ENCODE assay signal across 15 cellular contexts in the genomic region with DNA sequence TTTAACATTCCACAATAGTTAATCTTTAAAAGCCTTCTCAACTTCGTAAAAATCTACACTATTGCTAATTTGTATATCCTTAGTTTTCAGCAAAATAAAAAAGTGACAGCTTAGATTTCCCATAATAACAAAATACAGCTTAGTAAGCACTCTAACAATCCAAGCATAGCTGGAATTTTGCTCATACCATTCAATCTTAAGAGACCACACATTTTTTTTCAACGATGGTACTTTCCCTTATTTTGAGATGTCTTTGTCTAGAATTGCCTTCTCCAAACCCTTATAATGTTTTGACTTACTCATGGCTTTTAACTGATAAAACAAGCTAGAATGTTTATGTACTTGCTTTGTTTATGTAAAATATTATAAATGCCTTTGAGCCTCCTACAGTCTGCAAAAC.
DNase-seq lines count a peak whose midpoint lies in the region; TF ChIP-seq lines count a peak whose summit lies in the region.
"Had no signal": no experiment of that assay in that cellular context is flagged by ENCODE, and none has a peak within 500 bp of the region (broad histone marks: within the 10 kb centered on the region; RNA-seq: fewer than 3 reads in every experiment).

No MANE protein-coding gene starts in this region.

- no peaks in the 10 kb centered on the region for H3K27me3 ChIP-seq in fibroblast of lung (ENCODE audit: control insufficient read depth, insufficient read depth, low read length)
- no peaks in the 10 kb centered on the region for H3K27me3 ChIP-seq in osteoblast (ENCODE audit: insufficient read depth, low read length)

- H3K27ac ChIP-seq in fibroblast of lung (ENCODE audit: insufficient read depth, low read length) (no peak overlapping the region), osteoblast (ENCODE audit: low read depth, low read length) (no peak overlapping the region)
- H3K27ac ChIP-seq: psoas muscle had no signal

- DNase-seq in EH (ENCODE audit: low read depth) = peak; percentile 74
- DNase-seq in RPMI7951 (ENCODE audit: low read depth) = peak; percentile 5
- DNase-seq in fibroblast of lung (ENCODE audit: low read depth in 2 of 2) = peak; percentile 39 to 83
- peak; percentile 69 for DNase-seq in osteoblast (ENCODE audit: insufficient read length, low spot score, missing footprints)
- no peak for DNase-seq in OCI-M2 (lab: John Stamatoyannopoulos, UW; ENCODE audit: unreplicated experiment)
- DNase-seq in NCI-H774 (lab: John Stamatoyannopoulos, UW) = no peak
- DNase-seq in effector CD8-positive, alpha-beta T cell (lab: John Stamatoyannopoulos, UW) = no peak
- DNase-seq in activated CD4-positive, alpha-beta T cell treated with anti-CD3 and anti-CD28 coated beads, Interleukin-2, amount 10 ng/mL, durations not matched to agents 7 days and 5 days = no peak
- DNase-seq: activated CD8-positive, alpha-beta T cell treated with anti-CD3 and anti-CD28 coated beads, Interleukin-2, amount 10 ng/mL, durations not matched to agents 7 days and 5 days; activated effector memory CD4-positive, alpha-beta T cell treated with anti-CD3 and anti-CD28 coated beads, Interleukin-2, amount 50 U/mL, for 16 hours; CD4-positive, CD25-positive, alpha-beta regulatory T cell; effector CD4-positive, alpha-beta T cell; left colon; psoas muscle had no signal

- H3K36me3 ChIP-seq in fibroblast of lung (ENCODE audit: control insufficient read depth, insufficient read depth, low read length) = no peaks in the 10 kb centered on the region
- H3K36me3 ChIP-seq in osteoblast (ENCODE audit: insufficient read depth, low read length) = no peaks in the 10 kb centered on the region

- CTCF ChIA-PET in activated CD4-positive, alpha-beta T cell treated with anti-CD3 and anti-CD28 coated beads, Interleukin-2, amount 10 ng/mL, durations not matched to agents 7 days and 5 days (lab: Charles Lee) = no interaction called here

- no peak overlapping the region for H2AFZ ChIP-seq in fibroblast of lung (ENCODE audit: low read length)
- peak overlapping the region; percentile 39 for H2AFZ ChIP-seq in osteoblast (ENCODE audit: low read length)

- no peak overlapping the region for H3K27ac Mint-ChIP-seq in activated CD4-positive, alpha-beta T cell treated with anti-CD3 and anti-CD28 coated beads, Interleukin-2, amount 10 ng/mL, durations not matched to agents 7 days and 5 days
- H3K27ac Mint-ChIP-seq: activated CD8-positive, alpha-beta T cell treated with anti-CD3 and anti-CD28 coated beads, Interleukin-2, amount 10 ng/mL, durations not matched to agents 7 days and 5 days; brain; CD4-positive, CD25-positive, alpha-beta regulatory T cell had no signal

- H3K9ac ChIP-seq in fibroblast of lung (ENCODE audit: insufficient read depth, low read length) = no peak overlapping the region

- no peaks in the 10 kb centered on the region for H4K20me1 ChIP-seq in fibroblast of lung (ENCODE audit: control insufficient read depth, extremely low read depth, insufficient read depth, low read length)
- H4K20me1 ChIP-seq in osteoblast (ENCODE audit: insufficient read depth, low read length) = no peaks in the 10 kb centered on the region

- H3K4me3 ChIP-seq in fibroblast of lung (replicated peaks in 1 of 4; ENCODE audit: control extremely low read depth in 1 of 4, insufficient read depth in 1 of 4, low read depth in 3 of 4, low read length in 4 of 4) (no peak overlapping the region), osteoblast (ENCODE audit: insufficient read depth, low read length) (no peak overlapping the region)
- H3K4me3 ChIP-seq: psoas muscle had no signal

- no peaks in the 10 kb centered on the region for H3K4me1 Mint-ChIP-seq in activated CD4-positive, alpha-beta T cell treated with anti-CD3 and anti-CD28 coated beads, Interleukin-2, amount 10 ng/mL, durations not matched to agents 7 days and 5 days
- H3K4me1 Mint-ChIP-seq: CD4-positive, CD25-positive, alpha-beta regulatory T cell had no signal

- TF ChIP-seq CTCF in fibroblast of lung (conservative IDR thresholded peaks at IDR 0.05 in 1 of 2, IDR thresholded peaks at IDR 0.05 in 1 of 2; ENCODE audit: low read depth in 1 of 2, low read length in 2 of 2) (no peak), osteoblast (IDR thresholded peaks at IDR 0.05; ENCODE audit: extremely low read depth, low read depth, low read length) (no peak)

- no peaks in the 10 kb centered on the region for H3K9me3 Mint-ChIP-seq in activated CD4-positive, alpha-beta T cell treated with anti-CD3 and anti-CD28 coated beads, Interleukin-2, amount 10 ng/mL, durations not matched to agents 7 days and 5 days
- H3K9me3 Mint-ChIP-seq: brain; CD4-positive, CD25-positive, alpha-beta regulatory T cell had no signal

- POLR2A ChIA-PET in activated CD4-positive, alpha-beta T cell treated with anti-CD3 and anti-CD28 coated beads, Interleukin-2, amount 10 ng/mL, durations not matched to agents 7 days and 5 days (lab: Charles Lee) = no interaction called here

- H3K4me2 ChIP-seq in fibroblast of lung (ENCODE audit: extremely low read depth, insufficient read depth, low read length) (peak overlapping the region; percentile 37), osteoblast (ENCODE audit: insufficient read depth, low read length) (peak overlapping the region; percentile 53)

- H3K79me2 ChIP-seq in fibroblast of lung (ENCODE audit: control insufficient read depth, insufficient read depth, low read length) = no peaks in the 10 kb centered on the region
- no peaks in the 10 kb centered on the region for H3K79me2 ChIP-seq in osteoblast (ENCODE audit: insufficient read depth, low read length)

- no peaks in the 10 kb centered on the region for H3K27me3 Mint-ChIP-seq in activated CD4-positive, alpha-beta T cell treated with anti-CD3 and anti-CD28 coated beads, Interleukin-2, amount 10 ng/mL, durations not matched to agents 7 days and 5 days
- H3K27me3 Mint-ChIP-seq: brain had no signal

- no peak overlapping the region for H3K4me3 Mint-ChIP-seq in activated CD4-positive, alpha-beta T cell treated with anti-CD3 and anti-CD28 coated beads, Interleukin-2, amount 10 ng/mL, durations not matched to agents 7 days and 5 days
- H3K4me3 Mint-ChIP-seq: activated CD8-positive, alpha-beta T cell treated with anti-CD3 and anti-CD28 coated beads, Interleukin-2, amount 10 ng/mL, durations not matched to agents 7 days and 5 days; brain; CD4-positive, CD25-positive, alpha-beta regulatory T cell had no signal

- H3K4me1 ChIP-seq in fibroblast of lung (ENCODE audit: control insufficient read depth, extremely low read depth, insufficient read depth, low read length) (peaks cover 2% of the 10 kb centered on the region), osteoblast (ENCODE audit: insufficient read depth, low read length) (peaks cover 15% of the 10 kb centered on the region)
- H3K4me1 ChIP-seq: psoas muscle had no signal

- no peaks in the 10 kb centered on the region for H3K36me3 Mint-ChIP-seq in activated CD4-positive, alpha-beta T cell treated with anti-CD3 and anti-CD28 coated beads, Interleukin-2, amount 10 ng/mL, durations not matched to agents 7 days and 5 days (ENCODE audit: low read depth)
- H3K36me3 Mint-ChIP-seq: CD4-positive, CD25-positive, alpha-beta regulatory T cell had no signal

- H3K9me3 ChIP-seq in fibroblast of lung (ENCODE audit: control insufficient read depth, insufficient read depth, low read depth, low read length) (no peaks in the 10 kb centered on the region), osteoblast (ENCODE audit: low read depth, low read length) (no peaks in the 10 kb centered on the region)
- H3K9me3 ChIP-seq: psoas muscle had no signal

Comparison
In these comparisons a context has a peak if more than half of its experiments do, and no peak if none do; other contexts are left out.
1. DNase-seq: peak in EH (single experiment), RPMI7951 (single experiment), fibroblast of lung (2 of 2) and osteoblast (single experiment); none in OCI-M2 (single experiment), NCI-H774 (single experiment), effector CD8-positive, alpha-beta T cell (single experiment) and activated CD4-positive, alpha-beta T cell treated with anti-CD3 and anti-CD28 coated beads, Interleukin-2, amount 10 ng/mL, durations not matched to agents 7 days and 5 days (single experiment).